Comparison of ENCODE assay signal across 26 cellular contexts in genomic region chr3:140050396-140050795, GRCh38.
"Had no signal": no experiment of that assay in that cellular context is flagged by ENCODE, and none has a peak within 500 bp of the region (broad histone marks: within the 10 kb centered on the region; RNA-seq: fewer than 3 reads in every experiment).

No MANE protein-coding gene starts in this region.

- H3K27ac Mint-ChIP-seq: immature natural killer cell; naive B cell; natural killer cell; nephron progenitor cell; stimulated activated effector memory CD8-positive, alpha-beta T cell treated with anti-CD3 and anti-CD28 coated beads, Interleukin-12 subunit alpha, Interleukin-12 subunit beta, amount 100 ng/mL, for 72 hours; type B pancreatic cell had no signal

- H3K4me3 ChIP-seq: left lung, lower lobe of right lung, pancreas, psoas muscle, sigmoid colon, spleen, tibial nerve, uterus had no signal

- H3K36me3 Mint-ChIP-seq: immature natural killer cell; naive B cell; natural killer cell; stimulated activated effector memory CD8-positive, alpha-beta T cell treated with anti-CD3 and anti-CD28 coated beads, Interleukin-12 subunit alpha, Interleukin-12 subunit beta, amount 100 ng/mL, for 72 hours; type B pancreatic cell had no signal

- DNase-seq: hypothalamus; immature natural killer cell; kidney; left colon; left lung; lower lobe of right lung; mammary epithelial cell; mesenchymal stem cell; naive B cell; natural killer cell; nephron progenitor cell; nucleus accumbens; posterior cingulate gyrus; psoas muscle; sigmoid colon; small intestine; spleen; stimulated activated CD4-positive, alpha-beta T cell treated with anti-CD3 and anti-CD28 coated beads, Interleukin-4, amount 100 ng/mL, for 24 hours; stimulated activated naive CD4-positive, alpha-beta T cell treated with Interleukin-2 at 50 U/mL for 16 hours; stimulated activated naive CD8-positive, alpha-beta T cell treated with anti-CD3 and anti-CD28 coated beads, Interleukin-15, amount 100 ng/mL, for 72 hours; substantia nigra; uterus had no signal

- H3K9me3 Mint-ChIP-seq: stimulated activated naive CD8-positive, alpha-beta T cell treated with anti-CD3 and anti-CD28 coated beads, Interleukin-15, amount 100 ng/mL, for 72 hours; type B pancreatic cell had no signal

- H3K36me3 ChIP-seq: left lung, lower lobe of right lung, pancreas, sigmoid colon, spleen, tibial nerve, uterus had no signal

- H3K27ac ChIP-seq: left lung, lower lobe of right lung, pancreas, psoas muscle, sigmoid colon, spleen, tibial nerve, uterus had no signal

- H3K4me1 ChIP-seq: left lung, lower lobe of right lung, pancreas, psoas muscle, spleen, tibial nerve, uterus had no signal

- H3K4me3 Mint-ChIP-seq: immature natural killer cell; naive B cell; natural killer cell; nephron progenitor cell; stimulated activated effector memory CD8-positive, alpha-beta T cell treated with anti-CD3 and anti-CD28 coated beads, Interleukin-12 subunit alpha, Interleukin-12 subunit beta, amount 100 ng/mL, for 72 hours; stimulated activated naive CD8-positive, alpha-beta T cell treated with anti-CD3 and anti-CD28 coated beads, Interleukin-15, amount 100 ng/mL, for 72 hours; type B pancreatic cell had no signal

- H3K9me3 ChIP-seq: left lung, lower lobe of right lung, pancreas, psoas muscle, sigmoid colon, spleen, tibial nerve, uterus had no signal

- H3K4me1 Mint-ChIP-seq: immature natural killer cell; naive B cell; natural killer cell; stimulated activated effector memory CD8-positive, alpha-beta T cell treated with anti-CD3 and anti-CD28 coated beads, Interleukin-12 subunit alpha, Interleukin-12 subunit beta, amount 100 ng/mL, for 72 hours; stimulated activated naive CD8-positive, alpha-beta T cell treated with anti-CD3 and anti-CD28 coated beads, Interleukin-15, amount 100 ng/mL, for 72 hours had no signal

- ATAC-seq: left colon; left lung; lower lobe of right lung; natural killer cell; psoas muscle; stimulated activated effector memory CD8-positive, alpha-beta T cell treated with anti-CD3 and anti-CD28 coated beads, Interleukin-12 subunit alpha, Interleukin-12 subunit beta, amount 100 ng/mL, for 72 hours; stimulated activated naive CD8-positive, alpha-beta T cell treated with anti-CD3 and anti-CD28 coated beads, Interleukin-15, amount 100 ng/mL, for 72 hours had no signal

- H3K27me3 ChIP-seq: left lung, pancreas, sigmoid colon, tibial nerve, uterus had no signal
